1 cellular context compared by ENCODE assay signal in the genomic region with DNA sequence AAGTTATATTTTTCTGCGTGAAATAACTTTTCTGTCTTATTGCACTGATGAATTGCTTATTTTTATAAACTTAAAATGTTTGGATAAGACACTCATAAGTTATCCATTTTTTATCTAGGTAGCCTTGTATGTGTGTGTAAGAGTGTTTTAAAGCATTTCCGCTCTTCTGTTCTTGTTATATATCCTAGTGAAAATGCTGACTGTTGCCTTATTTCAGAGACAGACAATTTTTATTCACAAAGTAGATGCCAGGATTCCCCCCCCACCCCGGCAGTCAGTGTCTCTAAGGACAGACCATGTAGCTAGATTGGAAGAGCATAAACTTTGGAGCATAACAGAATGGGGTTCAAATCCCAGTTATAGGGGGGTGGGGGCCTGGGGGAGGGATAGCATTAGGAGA.
TF ChIP-seq lines count a peak whose summit lies in the region.

No MANE protein-coding gene starts in this region.

TF ChIP-seq in H1, 55 proteins besides CTCF, POLR2A, EP300 and RAD21:
- TF ChIP-seq, protein P1, sequence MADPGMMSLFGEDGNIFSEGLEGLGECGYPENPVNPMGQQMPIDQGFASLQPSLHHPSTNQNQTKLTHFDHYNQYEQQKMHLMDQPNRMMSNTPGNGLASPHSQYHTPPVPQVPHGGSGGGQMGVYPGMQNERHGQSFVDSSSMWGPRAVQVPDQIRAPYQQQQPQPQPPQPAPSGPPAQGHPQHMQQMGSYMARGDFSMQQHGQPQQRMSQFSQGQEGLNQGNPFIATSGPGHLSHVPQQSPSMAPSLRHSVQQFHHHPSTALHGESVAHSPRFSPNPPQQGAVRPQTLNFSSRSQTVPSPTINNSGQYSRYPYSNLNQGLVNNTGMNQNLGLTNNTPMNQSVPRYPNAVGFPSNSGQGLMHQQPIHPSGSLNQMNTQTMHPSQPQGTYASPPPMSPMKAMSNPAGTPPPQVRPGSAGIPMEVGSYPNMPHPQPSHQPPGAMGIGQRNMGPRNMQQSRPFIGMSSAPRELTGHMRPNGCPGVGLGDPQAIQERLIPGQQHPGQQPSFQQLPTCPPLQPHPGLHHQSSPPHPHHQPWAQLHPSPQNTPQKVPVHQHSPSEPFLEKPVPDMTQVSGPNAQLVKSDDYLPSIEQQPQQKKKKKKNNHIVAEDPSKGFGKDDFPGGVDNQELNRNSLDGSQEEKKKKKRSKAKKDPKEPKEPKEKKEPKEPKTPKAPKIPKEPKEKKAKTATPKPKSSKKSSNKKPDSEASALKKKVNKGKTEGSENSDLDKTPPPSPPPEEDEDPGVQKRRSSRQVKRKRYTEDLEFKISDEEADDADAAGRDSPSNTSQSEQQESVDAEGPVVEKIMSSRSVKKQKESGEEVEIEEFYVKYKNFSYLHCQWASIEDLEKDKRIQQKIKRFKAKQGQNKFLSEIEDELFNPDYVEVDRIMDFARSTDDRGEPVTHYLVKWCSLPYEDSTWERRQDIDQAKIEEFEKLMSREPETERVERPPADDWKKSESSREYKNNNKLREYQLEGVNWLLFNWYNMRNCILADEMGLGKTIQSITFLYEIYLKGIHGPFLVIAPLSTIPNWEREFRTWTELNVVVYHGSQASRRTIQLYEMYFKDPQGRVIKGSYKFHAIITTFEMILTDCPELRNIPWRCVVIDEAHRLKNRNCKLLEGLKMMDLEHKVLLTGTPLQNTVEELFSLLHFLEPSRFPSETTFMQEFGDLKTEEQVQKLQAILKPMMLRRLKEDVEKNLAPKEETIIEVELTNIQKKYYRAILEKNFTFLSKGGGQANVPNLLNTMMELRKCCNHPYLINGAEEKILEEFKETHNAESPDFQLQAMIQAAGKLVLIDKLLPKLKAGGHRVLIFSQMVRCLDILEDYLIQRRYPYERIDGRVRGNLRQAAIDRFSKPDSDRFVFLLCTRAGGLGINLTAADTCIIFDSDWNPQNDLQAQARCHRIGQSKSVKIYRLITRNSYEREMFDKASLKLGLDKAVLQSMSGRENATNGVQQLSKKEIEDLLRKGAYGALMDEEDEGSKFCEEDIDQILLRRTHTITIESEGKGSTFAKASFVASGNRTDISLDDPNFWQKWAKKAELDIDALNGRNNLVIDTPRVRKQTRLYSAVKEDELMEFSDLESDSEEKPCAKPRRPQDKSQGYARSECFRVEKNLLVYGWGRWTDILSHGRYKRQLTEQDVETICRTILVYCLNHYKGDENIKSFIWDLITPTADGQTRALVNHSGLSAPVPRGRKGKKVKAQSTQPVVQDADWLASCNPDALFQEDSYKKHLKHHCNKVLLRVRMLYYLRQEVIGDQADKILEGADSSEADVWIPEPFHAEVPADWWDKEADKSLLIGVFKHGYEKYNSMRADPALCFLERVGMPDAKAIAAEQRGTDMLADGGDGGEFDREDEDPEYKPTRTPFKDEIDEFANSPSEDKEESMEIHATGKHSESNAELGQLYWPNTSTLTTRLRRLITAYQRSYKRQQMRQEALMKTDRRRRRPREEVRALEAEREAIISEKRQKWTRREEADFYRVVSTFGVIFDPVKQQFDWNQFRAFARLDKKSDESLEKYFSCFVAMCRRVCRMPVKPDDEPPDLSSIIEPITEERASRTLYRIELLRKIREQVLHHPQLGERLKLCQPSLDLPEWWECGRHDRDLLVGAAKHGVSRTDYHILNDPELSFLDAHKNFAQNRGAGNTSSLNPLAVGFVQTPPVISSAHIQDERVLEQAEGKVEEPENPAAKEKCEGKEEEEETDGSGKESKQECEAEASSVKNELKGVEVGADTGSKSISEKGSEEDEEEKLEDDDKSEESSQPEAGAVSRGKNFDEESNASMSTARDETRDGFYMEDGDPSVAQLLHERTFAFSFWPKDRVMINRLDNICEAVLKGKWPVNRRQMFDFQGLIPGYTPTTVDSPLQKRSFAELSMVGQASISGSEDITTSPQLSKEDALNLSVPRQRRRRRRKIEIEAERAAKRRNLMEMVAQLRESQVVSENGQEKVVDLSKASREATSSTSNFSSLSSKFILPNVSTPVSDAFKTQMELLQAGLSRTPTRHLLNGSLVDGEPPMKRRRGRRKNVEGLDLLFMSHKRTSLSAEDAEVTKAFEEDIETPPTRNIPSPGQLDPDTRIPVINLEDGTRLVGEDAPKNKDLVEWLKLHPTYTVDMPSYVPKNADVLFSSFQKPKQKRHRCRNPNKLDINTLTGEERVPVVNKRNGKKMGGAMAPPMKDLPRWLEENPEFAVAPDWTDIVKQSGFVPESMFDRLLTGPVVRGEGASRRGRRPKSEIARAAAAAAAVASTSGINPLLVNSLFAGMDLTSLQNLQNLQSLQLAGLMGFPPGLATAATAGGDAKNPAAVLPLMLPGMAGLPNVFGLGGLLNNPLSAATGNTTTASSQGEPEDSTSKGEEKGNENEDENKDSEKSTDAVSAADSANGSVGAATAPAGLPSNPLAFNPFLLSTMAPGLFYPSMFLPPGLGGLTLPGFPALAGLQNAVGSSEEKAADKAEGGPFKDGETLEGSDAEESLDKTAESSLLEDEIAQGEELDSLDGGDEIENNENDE (IDR thresholded peaks at IDR 0.05; ENCODE audit: insufficient replicate concordance, low read length): no peak
